ENCODE assay signal across 8 cellular contexts in the genomic region with DNA sequence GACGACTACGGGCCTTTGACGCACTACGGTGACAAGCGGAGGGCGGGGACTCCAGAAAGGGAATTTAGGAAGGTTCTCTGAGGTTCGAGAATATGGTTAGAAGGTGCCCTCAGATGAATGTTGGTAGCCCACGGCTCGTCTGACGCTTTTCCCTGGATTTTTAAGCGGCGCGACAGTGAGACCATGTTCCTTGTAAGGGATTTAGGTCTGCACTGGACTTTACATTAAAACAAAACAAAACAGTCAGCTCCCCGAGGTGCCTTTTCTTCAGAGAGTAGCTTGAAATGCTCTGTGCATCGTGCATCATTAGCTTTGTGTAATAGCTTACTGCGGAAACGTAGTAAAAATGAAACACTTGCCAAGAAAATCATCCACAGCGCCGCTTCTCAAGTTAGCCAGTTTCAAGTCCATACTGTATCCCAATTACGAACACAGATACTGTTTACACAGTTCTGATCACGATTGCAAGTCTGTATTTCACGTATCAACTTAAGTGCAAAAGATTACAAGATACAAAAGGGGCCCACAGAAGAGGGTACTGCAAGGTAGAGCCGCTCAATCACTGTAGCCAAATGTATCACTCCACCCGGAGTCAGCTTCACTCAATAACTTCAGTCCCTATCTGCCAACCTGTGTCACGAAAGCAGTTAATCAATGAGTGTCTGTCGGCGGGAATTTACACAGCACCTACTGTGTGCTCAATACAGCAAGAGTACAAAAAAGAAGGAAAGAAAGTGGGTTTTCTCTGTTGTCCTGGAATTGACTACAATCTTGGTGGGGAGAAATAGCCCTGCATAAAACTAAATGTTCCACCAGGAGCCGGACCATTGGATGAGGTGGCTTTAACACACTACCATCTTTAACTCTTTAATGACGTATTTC. TPM values are rescaled to one million over a fixed set of nuclear protein-coding genes. Genes with fewer than 3 reads are reported as not detected.
A peak's percentile ranks its signal among the peaks of the same experiment; 100 is the strongest.
DNase-seq lines count a peak whose midpoint lies in the region; ATAC-seq and TF ChIP-seq lines count a peak whose summit lies in the region.

No MANE protein-coding gene starts in this region.

- H3K27ac ChIP-seq in rectal smooth muscle tissue (ENCODE audit: low read depth, low read length): peak overlapping the region; percentile 88

- no peaks in the 10 kb centered on the region for H3K27me3 Mint-ChIP-seq in activated naive CD4-positive, alpha-beta T cell treated with anti-CD3 and anti-CD28 coated beads, Interleukin-2, amount 10 ng/mL, durations not matched to agents 7 days and 5 days

- H3K4me1 ChIP-seq in rectal smooth muscle tissue (ENCODE audit: control insufficient read depth, insufficient read depth, low read length): no peaks in the 10 kb centered on the region

- H3K27me3 ChIP-seq in rectal smooth muscle tissue (ENCODE audit: control insufficient read depth, insufficient read depth, low read length): no peaks in the 10 kb centered on the region

- peaks cover 7% of the 10 kb centered on the region for H3K36me3 Mint-ChIP-seq in activated naive CD4-positive, alpha-beta T cell treated with anti-CD3 and anti-CD28 coated beads, Interleukin-2, amount 10 ng/mL, durations not matched to agents 7 days and 5 days

- H3K4me1 Mint-ChIP-seq in activated naive CD4-positive, alpha-beta T cell treated with anti-CD3 and anti-CD28 coated beads, Interleukin-2, amount 10 ng/mL, durations not matched to agents 7 days and 5 days: peaks cover 32% of the 10 kb centered on the region

- peak overlapping the region; percentile 34 for H3K9ac ChIP-seq in rectal smooth muscle tissue (ENCODE audit: low read length)

- H3K27ac Mint-ChIP-seq in activated naive CD4-positive, alpha-beta T cell treated with anti-CD3 and anti-CD28 coated beads, Interleukin-2, amount 10 ng/mL, durations not matched to agents 7 days and 5 days: peak overlapping the region; percentile 98

- H3K36me3 ChIP-seq in rectal smooth muscle tissue (ENCODE audit: control insufficient read depth, insufficient read depth, low read length): no peaks in the 10 kb centered on the region

- CTCF ChIA-PET in activated naive CD4-positive, alpha-beta T cell treated with anti-CD3 and anti-CD28 coated beads, Interleukin-2, amount 10 ng/mL, durations not matched to agents 7 days and 5 days (lab: Charles Lee): no interaction called here

- ATAC-seq in HG02981 (IDR thresholded peaks at IDR 0.05; ENCODE audit: unreplicated experiment): peak; percentile 21

- peak overlapping the region; percentile 94 for H3K4me3 Mint-ChIP-seq in activated naive CD4-positive, alpha-beta T cell treated with anti-CD3 and anti-CD28 coated beads, Interleukin-2, amount 10 ng/mL, durations not matched to agents 7 days and 5 days

- DNase-seq in activated naive CD4-positive, alpha-beta T cell treated with anti-CD3 and anti-CD28 coated beads, Interleukin-2, amount 10 ng/mL, durations not matched to agents 7 days and 5 days: no peak
- DNase-seq in activated naive CD4-positive, alpha-beta T cell treated with Interleukin-2 at 50 U/mL for 16 hours: no peak
- DNase-seq in SW480 (ENCODE audit: low spot score): peak; percentile 7
- peak; percentile 94 for DNase-seq in fibroblast of villous mesenchyme (ENCODE audit: low read depth)
- DNase-seq in activated CD8-positive, alpha-beta memory T cell treated with anti-CD3 and anti-CD28 coated beads, Interleukin-2, amount 50 U/mL, for 48 hours: no peak
- no peak for DNase-seq in NCI-H1694 (lab: John Stamatoyannopoulos, UW)

- H3K9me3 Mint-ChIP-seq in activated naive CD4-positive, alpha-beta T cell treated with anti-CD3 and anti-CD28 coated beads, Interleukin-2, amount 10 ng/mL, durations not matched to agents 7 days and 5 days: no peaks in the 10 kb centered on the region

- peak overlapping the region; percentile 81 for H3K4me3 ChIP-seq in fibroblast of villous mesenchyme (ENCODE audit: low read depth, low read length)
- peak overlapping the region; percentile 94 for H3K4me3 ChIP-seq in rectal smooth muscle tissue (ENCODE audit: low read length)

- TF ChIP-seq CTCF in fibroblast of villous mesenchyme (IDR thresholded peaks at IDR 0.05; ENCODE audit: insufficient read depth, low read depth, low read length): no peak

RNA-seq across cellular contexts. Expression of gene NKRF, which starts 0.5 kb away (rescaled TPM):
- 5.2 and 6.9 TPM in 2 replicates for total RNA-seq in fibroblast of villous mesenchyme

RNA-seq across cellular contexts. Expression of gene UBE2A, which starts 32.4 kb away (rescaled TPM):
- 35.1 and 41.9 TPM in 2 replicates for total RNA-seq in fibroblast of villous mesenchyme

RNA-seq across cellular contexts. Expression of gene STEEP1, which starts 41.5 kb away (rescaled TPM):
- 26.8 and 32.5 TPM in 2 replicates for total RNA-seq in fibroblast of villous mesenchyme

Comparison
In these comparisons a context has a peak if more than half of its experiments do, and no peak if none do; other contexts are left out.
1. DNase-seq: peak in SW480 (single experiment) and fibroblast of villous mesenchyme (single experiment); none in activated naive CD4-positive, alpha-beta T cell treated with anti-CD3 and anti-CD28 coated beads, Interleukin-2, amount 10 ng/mL, durations not matched to agents 7 days and 5 days (single experiment), activated naive CD4-positive, alpha-beta T cell treated with Interleukin-2 at 50 U/mL for 16 hours (single experiment), activated CD8-positive, alpha-beta memory T cell treated with anti-CD3 and anti-CD28 coated beads, Interleukin-2, amount 50 U/mL, for 48 hours (single experiment) and NCI-H1694 (single experiment).